Comparison of ENCODE assay signal across 8 cellular contexts in genomic region chr17:42964161-42964932, GRCh38. TPM values are rescaled to one million over a fixed set of nuclear protein-coding genes. Genes with fewer than 3 reads are reported as not detected.
DNase-seq lines count a peak whose midpoint lies in the region; ATAC-seq and TF ChIP-seq lines count a peak whose summit lies in the region.

A gene with protein sequence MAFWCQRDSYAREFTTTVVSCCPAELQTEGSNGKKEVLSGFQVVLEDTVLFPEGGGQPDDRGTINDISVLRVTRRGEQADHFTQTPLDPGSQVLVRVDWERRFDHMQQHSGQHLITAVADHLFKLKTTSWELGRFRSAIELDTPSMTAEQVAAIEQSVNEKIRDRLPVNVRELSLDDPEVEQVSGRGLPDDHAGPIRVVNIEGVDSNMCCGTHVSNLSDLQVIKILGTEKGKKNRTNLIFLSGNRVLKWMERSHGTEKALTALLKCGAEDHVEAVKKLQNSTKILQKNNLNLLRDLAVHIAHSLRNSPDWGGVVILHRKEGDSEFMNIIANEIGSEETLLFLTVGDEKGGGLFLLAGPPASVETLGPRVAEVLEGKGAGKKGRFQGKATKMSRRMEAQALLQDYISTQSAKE (minus strand): TSS chr17:42964454. CDS start chr17:42964440, 14 bp downstream.

- no peaks in the 10 kb centered on the region for H4K20me1 ChIP-seq in OCI-LY1 (ENCODE audit: insufficient read depth, low read length)

- H3K4me1 ChIP-seq in CD4-positive, alpha-beta memory T cell (ENCODE audit: insufficient read depth, low read length) = peaks cover 11% of the 10 kb centered on the region
- peaks cover 10% of the 10 kb centered on the region for H3K4me1 ChIP-seq in OCI-LY1 (ENCODE audit: insufficient read depth, low read length, severe bottlenecking)

- no peaks in the 10 kb centered on the region for H3K79me2 ChIP-seq in OCI-LY1 (ENCODE audit: insufficient read depth, low read length)

- peak within 1 kb of the TSS; percentile 87 for H3K9ac ChIP-seq in OCI-LY1 (ENCODE audit: low read length)

- peak within 1 kb of the TSS; percentile 71 for H3K27ac ChIP-seq in CD4-positive, alpha-beta memory T cell (ENCODE audit: low read depth, low read length)
- H3K27ac ChIP-seq in OCI-LY1 (ENCODE audit: low read depth, low read length, poor library complexity, severe bottlenecking) = peak within 1 kb of the TSS; percentile 49

- H3K9me3 ChIP-seq in CD4-positive, alpha-beta memory T cell (ENCODE audit: control insufficient read depth in 1 of 2, low read length in 2 of 2) = no peaks in the 10 kb centered on the region
- H3K9me3 ChIP-seq in OCI-LY1 (ENCODE audit: low read length) = no peaks in the 10 kb centered on the region

- CTCF ChIA-PET in CD4-positive, alpha-beta memory T cell (lab: Charles Lee; ENCODE audit: partially characterized antibody) = interaction anchor here (0.6 to 2.4 kb wide), 3 partner anchors 34 to 439 kb away, joined by 3 to 8 read pairs (median 3); partner anchors contain the start of gene RPL27

- H3K36me3 ChIP-seq in CD4-positive, alpha-beta memory T cell (ENCODE audit: insufficient read depth, low read length) = peaks cover 15% of the 10 kb centered on the region
- peaks cover 29% of the 10 kb centered on the region for H3K36me3 ChIP-seq in OCI-LY1 (ENCODE audit: insufficient read depth, low read length)

- peaks cover 0 to 2% (median 0%) of the 10 kb centered on the region in 8 donors for H3K9me3 Mint-ChIP-seq in CD4-positive, alpha-beta memory T cell
- H3K9me3 Mint-ChIP-seq in endothelial cell (ENCODE audit: unreplicated experiment) (no peaks in the 10 kb centered on the region), mesothelial cell of epicardium (no peaks in the 10 kb centered on the region)

- TF ChIP-seq CTCF in OCI-LY1 (IDR thresholded peaks at IDR 0.05; ENCODE audit: low read length) = no peak
- no peak for TF ChIP-seq CTCF in endothelial cell (IDR thresholded peaks at IDR 0.05; ENCODE audit: unreplicated experiment)
- TF ChIP-seq CTCF in mesothelial cell of epicardium (IDR thresholded peaks at IDR 0.05; ENCODE audit: unreplicated experiment) = no peak

- H2AFZ ChIP-seq in OCI-LY1 (ENCODE audit: low read length) = peak within 1 kb of the TSS; percentile 64

- no peaks in the 10 kb centered on the region for H3K9me2 ChIP-seq in OCI-LY1 (ENCODE audit: low read depth, low read length)

- peak within 1 kb of the TSS; percentile 56 to 59 for H3K4me3 ChIP-seq in CD4-positive, alpha-beta memory T cell (ENCODE audit: low read length in 2 of 2)
- H3K4me3 ChIP-seq in OCI-LY1 (ENCODE audit: low read depth, low read length, poor library complexity, severe bottlenecking) = peak within 1 kb of the TSS; percentile 70

- no peaks in the 10 kb centered on the region for H3K27me3 Mint-ChIP-seq in CD4-positive, alpha-beta memory T cell
- no peaks in the 10 kb centered on the region for H3K27me3 Mint-ChIP-seq in endothelial cell (ENCODE audit: unreplicated experiment)
- H3K27me3 Mint-ChIP-seq in mesothelial cell of epicardium (ENCODE audit: low read depth) = no peaks in the 10 kb centered on the region

- DNase-seq in CD4-positive, alpha-beta memory T cell = peak; percentile 89 to 93 (median 89)
- DNase-seq in HuH-7 (ENCODE audit: low spot score) = peak; percentile 88
- peak; percentile 85 for DNase-seq in activated CD8-positive, alpha-beta memory T cell treated with anti-CD3 and anti-CD28 coated beads, Interleukin-2, amount 50 U/mL, for 4 hours
- peak; percentile 81 for DNase-seq in endothelial cell (ENCODE audit: low spot score)
- peak; percentile 76 to 89 for DNase-seq in mesothelial cell of epicardium (ENCODE audit: low spot score in 2 of 2, unreplicated experiment in 2 of 2)
- peak; percentile 76 to 77 for DNase-seq in stimulated activated CD8-positive, alpha-beta memory T cell treated with anti-CD3 and anti-CD28 coated beads, Interleukin-15, amount 100 ng/mL, for 4 hours (ENCODE audit: low read depth in 2 of 2)

- peaks cover 4% of the 10 kb centered on the region; the same call in 1 of the 2 replicates for H3F3A ChIP-seq in OCI-LY1 (ENCODE audit: insufficient read depth, low read length)

- H3K4me1 Mint-ChIP-seq in CD4-positive, alpha-beta memory T cell = peaks cover 10 to 22% (median 15%) of the 10 kb centered on the region in 4 donors
- H3K4me1 Mint-ChIP-seq in endothelial cell (ENCODE audit: unreplicated experiment) = peaks cover 13% of the 10 kb centered on the region
- peaks cover 12% of the 10 kb centered on the region for H3K4me1 Mint-ChIP-seq in mesothelial cell of epicardium

- peak; percentile 69 for ATAC-seq in GM21423 (IDR thresholded peaks at IDR 0.05; ENCODE audit: unreplicated experiment)

- H3K4me3 Mint-ChIP-seq in CD4-positive, alpha-beta memory T cell = peak within 1 kb of the TSS; percentile 91 to 99 (median 97)
- H3K4me3 Mint-ChIP-seq in endothelial cell (ENCODE audit: unreplicated experiment) (peak within 1 kb of the TSS; percentile 97), mesothelial cell of epicardium (peak within 1 kb of the TSS; percentile 92)

- H3K27me3 ChIP-seq in CD4-positive, alpha-beta memory T cell (ENCODE audit: insufficient read depth, low read length) = no peaks in the 10 kb centered on the region
- no peaks in the 10 kb centered on the region for H3K27me3 ChIP-seq in OCI-LY1 (ENCODE audit: insufficient read depth, low read length)

- H3K4me2 ChIP-seq in OCI-LY1 (ENCODE audit: low read length) = peak within 1 kb of the TSS; percentile 92

- H3K36me3 Mint-ChIP-seq in CD4-positive, alpha-beta memory T cell = peaks cover 15 to 39% of the 10 kb centered on the region in 2 donors
- peaks cover 13% of the 10 kb centered on the region for H3K36me3 Mint-ChIP-seq in endothelial cell (ENCODE audit: low read depth, unreplicated experiment)
- H3K36me3 Mint-ChIP-seq in mesothelial cell of epicardium = peaks cover 17% of the 10 kb centered on the region

- peak within 1 kb of the TSS; percentile 79 to 99 (median 98) for H3K27ac Mint-ChIP-seq in CD4-positive, alpha-beta memory T cell
- H3K27ac Mint-ChIP-seq in endothelial cell (ENCODE audit: unreplicated experiment) (peak within 1 kb of the TSS; percentile 94), mesothelial cell of epicardium (peak within 1 kb of the TSS; percentile 99)

- POLR2A ChIA-PET in CD4-positive, alpha-beta memory T cell (lab: Charles Lee; ENCODE audit: partially characterized antibody) = interaction anchor here (0.6 to 3.6 kb wide), 9 partner anchors 11 to 435 kb away, joined by 3 to 26 read pairs (median 3); partner anchors contain the start of genes RPL27 and RUNDC1

- intact Hi-C loops in CD4-positive, alpha-beta memory T cell (cut with micrococcal nuclease) = loop anchor here (1.0 to 2.0 kb wide), 2 partner anchors 16 to 34 kb away; partner anchors contain the start of genes PTGES3L, RPL27 and RUNDC1

RNA-seq across cellular contexts. Expression of the gene that starts here (rescaled TPM):
- total RNA-seq in CD4-positive, alpha-beta memory T cell = 10 to 100 TPM; 53.0 to 55.6 TPM
- 10 to 100 TPM; 37.7 to 42.6 TPM for polyA plus RNA-seq in CD4-positive, alpha-beta memory T cell
- total RNA-seq in endothelial cell (ENCODE audit: unreplicated experiment) (39.6 TPM), mesothelial cell of epicardium (58.6 to 66.0 TPM (median 59.1 TPM) in 3 replicates)

Comparison
In these comparisons a context has a peak if more than half of its experiments do, and no peak if none do; other contexts are left out.
1. Peak in every context shown above with its lines: DNase-seq, ATAC-seq, H3K4me3 ChIP-seq and H3K27ac ChIP-seq.